In the genomic region with DNA sequence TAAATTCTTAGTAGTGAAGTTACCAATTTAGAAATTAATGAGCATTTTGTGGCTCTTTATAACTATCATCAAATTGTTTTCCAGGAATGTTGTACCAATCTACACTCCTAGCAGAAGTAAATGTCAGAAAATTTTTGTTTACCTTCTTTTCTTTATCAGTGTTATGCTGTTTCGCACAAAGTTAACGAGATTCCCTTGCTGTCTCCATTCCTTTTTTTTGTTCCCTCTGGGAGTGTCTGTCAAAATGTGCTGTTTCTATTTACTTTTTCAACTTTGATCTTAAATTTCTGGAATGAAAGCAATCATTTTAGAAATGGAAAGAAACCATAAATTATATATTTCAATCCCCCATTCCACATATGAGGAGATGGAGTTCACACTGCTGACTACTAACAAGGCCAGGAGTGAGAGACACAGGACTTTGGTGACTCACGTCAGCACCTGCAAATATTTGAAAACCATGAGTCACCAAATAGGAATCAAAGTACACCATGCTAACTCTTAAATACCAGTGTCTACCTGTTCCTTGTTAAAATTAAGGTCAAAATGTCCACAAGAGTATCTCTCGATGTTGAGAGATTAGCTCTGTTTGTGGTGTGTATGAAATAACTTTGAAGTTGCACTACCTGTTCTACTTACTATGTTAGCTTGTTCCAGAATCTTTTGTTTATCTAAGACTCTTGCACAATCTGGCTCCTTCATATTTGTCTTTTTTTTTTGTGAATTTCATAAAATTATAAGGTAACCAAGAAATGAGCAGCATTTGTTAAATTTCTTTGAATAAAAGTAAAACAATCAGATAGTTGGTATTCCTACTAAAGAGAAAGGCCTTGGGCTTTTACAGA, we compare ENCODE assay signal across 1 cellular context.
TF ChIP-seq lines count a peak whose summit lies in the region.

No MANE protein-coding gene starts in this region.

TF ChIP-seq in HepG2, 621 proteins besides CTCF, POLR2A, EP300 and RAD21 (continued from another document and continues in another):
- TF ChIP-seq, protein P1, sequence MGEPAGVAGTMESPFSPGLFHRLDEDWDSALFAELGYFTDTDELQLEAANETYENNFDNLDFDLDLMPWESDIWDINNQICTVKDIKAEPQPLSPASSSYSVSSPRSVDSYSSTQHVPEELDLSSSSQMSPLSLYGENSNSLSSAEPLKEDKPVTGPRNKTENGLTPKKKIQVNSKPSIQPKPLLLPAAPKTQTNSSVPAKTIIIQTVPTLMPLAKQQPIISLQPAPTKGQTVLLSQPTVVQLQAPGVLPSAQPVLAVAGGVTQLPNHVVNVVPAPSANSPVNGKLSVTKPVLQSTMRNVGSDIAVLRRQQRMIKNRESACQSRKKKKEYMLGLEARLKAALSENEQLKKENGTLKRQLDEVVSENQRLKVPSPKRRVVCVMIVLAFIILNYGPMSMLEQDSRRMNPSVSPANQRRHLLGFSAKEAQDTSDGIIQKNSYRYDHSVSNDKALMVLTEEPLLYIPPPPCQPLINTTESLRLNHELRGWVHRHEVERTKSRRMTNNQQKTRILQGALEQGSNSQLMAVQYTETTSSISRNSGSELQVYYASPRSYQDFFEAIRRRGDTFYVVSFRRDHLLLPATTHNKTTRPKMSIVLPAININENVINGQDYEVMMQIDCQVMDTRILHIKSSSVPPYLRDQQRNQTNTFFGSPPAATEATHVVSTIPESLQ (CRISPR knock-in tag; conservative IDR thresholded peaks at IDR 0.05) = no peak
- TF ChIP-seq ZNF709 (CRISPR knock-in tag; IDR thresholded peaks at IDR 0.05) (no peak), ZNF224 (CRISPR knock-in tag; IDR thresholded peaks at IDR 0.05) (no peak), KDM1A (CRISPR knock-in tag; IDR thresholded peaks at IDR 0.05) (0 out of 2 replicates have a peak, but pooled peaks have one; percentile 42), U2AF1 (optimal IDR thresholded peaks at IDR 0.05; ENCODE audit: low read depth, low read length) (no peak), THAP11 (CRISPR knock-in tag; IDR thresholded peaks at IDR 0.05) (peak; percentile 66), NCOA5 (CRISPR knock-in tag; IDR thresholded peaks at IDR 0.05) (no peak), RFXANK (CRISPR knock-in tag; IDR thresholded peaks at IDR 0.05) (no peak), ZNF235 (CRISPR knock-in tag; IDR thresholded peaks at IDR 0.05; ENCODE audit: borderline replicate concordance) (no peak), ARID2 (CRISPR knock-in tag; IDR thresholded peaks at IDR 0.05; ENCODE audit: borderline replicate concordance) (no peak), ZNF713 (CRISPR knock-in tag; IDR thresholded peaks at IDR 0.05) (no peak), YY1 (IDR thresholded peaks at IDR 0.05; ENCODE audit: insufficient read depth, insufficient replicate concordance, low read depth, low read length) (no peak), DR1 (CRISPR knock-in tag; IDR thresholded peaks at IDR 0.05) (no peak), SOX13 (IDR thresholded peaks at IDR 0.05) (peak; percentile 57), SOX13 (CRISPR knock-in tag; conservative IDR thresholded peaks at IDR 0.05 in 1 of 2, IDR thresholded peaks at IDR 0.05 in 1 of 2) (peak in 1 of 2 experiments; percentile 92; a peak in 2 of 4 replicates), HCFC1 (IDR thresholded peaks at IDR 0.05; ENCODE audit: low read depth, low read length) (no peak)
- TF ChIP-seq, protein P2, sequence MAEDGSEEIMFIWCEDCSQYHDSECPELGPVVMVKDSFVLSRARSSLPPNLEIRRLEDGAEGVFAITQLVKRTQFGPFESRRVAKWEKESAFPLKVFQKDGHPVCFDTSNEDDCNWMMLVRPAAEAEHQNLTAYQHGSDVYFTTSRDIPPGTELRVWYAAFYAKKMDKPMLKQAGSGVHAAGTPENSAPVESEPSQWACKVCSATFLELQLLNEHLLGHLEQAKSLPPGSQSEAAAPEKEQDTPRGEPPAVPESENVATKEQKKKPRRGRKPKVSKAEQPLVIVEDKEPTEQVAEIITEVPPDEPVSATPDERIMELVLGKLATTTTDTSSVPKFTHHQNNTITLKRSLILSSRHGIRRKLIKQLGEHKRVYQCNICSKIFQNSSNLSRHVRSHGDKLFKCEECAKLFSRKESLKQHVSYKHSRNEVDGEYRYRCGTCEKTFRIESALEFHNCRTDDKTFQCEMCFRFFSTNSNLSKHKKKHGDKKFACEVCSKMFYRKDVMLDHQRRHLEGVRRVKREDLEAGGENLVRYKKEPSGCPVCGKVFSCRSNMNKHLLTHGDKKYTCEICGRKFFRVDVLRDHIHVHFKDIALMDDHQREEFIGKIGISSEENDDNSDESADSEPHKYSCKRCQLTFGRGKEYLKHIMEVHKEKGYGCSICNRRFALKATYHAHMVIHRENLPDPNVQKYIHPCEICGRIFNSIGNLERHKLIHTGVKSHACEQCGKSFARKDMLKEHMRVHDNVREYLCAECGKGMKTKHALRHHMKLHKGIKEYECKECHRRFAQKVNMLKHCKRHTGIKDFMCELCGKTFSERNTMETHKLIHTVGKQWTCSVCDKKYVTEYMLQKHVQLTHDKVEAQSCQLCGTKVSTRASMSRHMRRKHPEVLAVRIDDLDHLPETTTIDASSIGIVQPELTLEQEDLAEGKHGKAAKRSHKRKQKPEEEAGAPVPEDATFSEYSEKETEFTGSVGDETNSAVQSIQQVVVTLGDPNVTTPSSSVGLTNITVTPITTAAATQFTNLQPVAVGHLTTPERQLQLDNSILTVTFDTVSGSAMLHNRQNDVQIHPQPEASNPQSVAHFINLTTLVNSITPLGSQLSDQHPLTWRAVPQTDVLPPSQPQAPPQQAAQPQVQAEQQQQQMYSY (CRISPR knock-in tag; IDR thresholded peaks at IDR 0.05) = no peak
- TF ChIP-seq, protein P3, sequence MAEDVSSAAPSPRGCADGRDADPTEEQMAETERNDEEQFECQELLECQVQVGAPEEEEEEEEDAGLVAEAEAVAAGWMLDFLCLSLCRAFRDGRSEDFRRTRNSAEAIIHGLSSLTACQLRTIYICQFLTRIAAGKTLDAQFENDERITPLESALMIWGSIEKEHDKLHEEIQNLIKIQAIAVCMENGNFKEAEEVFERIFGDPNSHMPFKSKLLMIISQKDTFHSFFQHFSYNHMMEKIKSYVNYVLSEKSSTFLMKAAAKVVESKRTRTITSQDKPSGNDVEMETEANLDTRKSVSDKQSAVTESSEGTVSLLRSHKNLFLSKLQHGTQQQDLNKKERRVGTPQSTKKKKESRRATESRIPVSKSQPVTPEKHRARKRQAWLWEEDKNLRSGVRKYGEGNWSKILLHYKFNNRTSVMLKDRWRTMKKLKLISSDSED (CRISPR knock-in tag; IDR thresholded peaks at IDR 0.05) = no peak
- TF ChIP-seq, protein P4, sequence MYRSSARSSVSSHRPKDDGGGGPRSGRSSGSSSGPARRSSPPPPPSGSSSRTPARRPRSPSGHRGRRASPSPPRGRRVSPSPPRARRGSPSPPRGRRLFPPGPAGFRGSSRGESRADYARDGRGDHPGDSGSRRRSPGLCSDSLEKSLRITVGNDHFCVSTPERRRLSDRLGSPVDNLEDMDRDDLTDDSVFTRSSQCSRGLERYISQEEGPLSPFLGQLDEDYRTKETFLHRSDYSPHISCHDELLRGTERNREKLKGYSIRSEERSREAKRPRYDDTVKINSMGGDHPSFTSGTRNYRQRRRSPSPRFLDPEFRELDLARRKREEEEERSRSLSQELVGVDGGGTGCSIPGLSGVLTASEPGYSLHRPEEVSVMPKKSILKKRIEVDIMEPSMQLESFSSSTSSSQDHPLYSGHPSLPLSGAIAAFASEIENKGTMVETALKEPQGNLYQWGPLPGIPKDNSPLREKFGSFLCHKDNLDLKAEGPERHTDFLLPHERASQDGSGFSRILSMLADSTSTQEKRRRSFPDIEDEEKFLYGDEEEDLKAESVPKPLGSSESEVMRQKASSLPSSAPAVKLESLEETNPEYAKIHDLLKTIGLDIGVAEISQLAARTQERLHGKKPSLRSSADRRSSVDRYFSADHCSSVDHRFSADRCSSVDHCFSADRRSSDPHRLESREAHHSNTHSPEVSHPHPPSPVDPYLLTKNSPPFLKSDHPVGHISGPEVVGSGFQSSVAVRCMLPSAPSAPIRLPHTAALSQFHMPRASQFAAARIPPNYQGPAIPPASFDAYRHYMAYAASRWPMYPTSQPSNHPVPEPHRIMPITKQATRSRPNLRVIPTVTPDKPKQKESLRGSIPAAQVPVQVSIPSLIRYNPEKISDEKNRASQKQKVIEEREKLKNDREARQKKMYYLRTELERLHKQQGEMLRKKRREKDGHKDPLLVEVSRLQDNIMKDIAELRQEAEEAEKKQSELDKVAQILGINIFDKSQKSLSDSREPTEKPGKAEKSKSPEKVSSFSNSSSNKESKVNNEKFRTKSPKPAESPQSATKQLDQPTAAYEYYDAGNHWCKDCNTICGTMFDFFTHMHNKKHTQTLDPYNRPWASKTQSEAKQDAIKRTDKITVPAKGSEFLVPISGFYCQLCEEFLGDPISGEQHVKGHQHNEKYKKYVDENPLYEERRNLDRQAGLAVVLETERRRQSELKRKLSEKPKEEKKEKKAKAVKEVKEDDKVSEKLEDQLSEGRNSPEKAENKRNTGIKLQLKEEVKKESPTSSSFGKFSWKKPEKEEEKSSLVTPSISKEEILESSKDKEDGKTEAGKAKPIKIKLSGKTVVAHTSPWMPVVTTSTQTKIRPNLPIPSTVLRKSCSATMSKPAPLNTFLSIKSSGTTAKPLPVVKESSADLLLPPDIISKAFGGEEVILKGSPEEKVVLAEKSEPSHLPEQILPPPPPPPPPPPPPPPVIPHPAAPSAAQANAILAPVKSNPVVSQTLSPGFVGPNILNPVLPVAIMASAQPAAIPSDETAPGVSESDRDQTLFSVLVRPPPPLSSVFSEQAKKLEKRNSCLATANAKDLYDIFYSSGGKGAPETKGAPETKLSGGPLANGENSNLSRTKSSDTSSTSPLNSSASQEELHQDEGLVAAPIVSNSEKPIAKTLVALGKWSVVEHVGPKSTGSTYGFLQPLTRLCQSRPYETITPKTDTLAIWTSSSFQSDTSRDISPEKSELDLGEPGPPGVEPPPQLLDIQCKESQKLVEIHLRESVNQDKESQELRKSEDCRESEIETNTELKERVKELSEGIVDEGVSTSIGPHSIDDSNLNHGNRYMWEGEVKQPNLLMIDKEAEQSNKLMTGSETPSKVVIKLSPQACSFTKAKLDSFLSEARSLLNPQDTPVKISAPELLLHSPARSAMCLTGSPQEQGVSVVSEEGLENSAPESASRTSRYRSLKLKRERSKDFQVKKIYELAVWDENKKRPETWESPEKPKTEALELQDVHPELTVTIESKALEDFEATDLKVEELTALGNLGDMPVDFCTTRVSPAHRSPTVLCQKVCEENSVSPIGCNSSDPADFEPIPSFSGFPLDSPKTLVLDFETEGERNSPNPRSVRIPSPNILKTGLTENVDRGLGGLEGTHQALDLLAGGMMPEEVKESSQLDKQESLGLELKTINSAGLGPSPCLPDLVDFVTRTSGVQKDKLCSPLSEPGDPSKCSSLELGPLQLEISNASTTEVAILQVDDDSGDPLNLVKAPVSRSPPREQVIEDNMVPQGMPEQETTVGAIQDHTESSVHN (CRISPR knock-in tag; IDR thresholded peaks at IDR 0.05) = no peak
- TF ChIP-seq, protein P5, sequence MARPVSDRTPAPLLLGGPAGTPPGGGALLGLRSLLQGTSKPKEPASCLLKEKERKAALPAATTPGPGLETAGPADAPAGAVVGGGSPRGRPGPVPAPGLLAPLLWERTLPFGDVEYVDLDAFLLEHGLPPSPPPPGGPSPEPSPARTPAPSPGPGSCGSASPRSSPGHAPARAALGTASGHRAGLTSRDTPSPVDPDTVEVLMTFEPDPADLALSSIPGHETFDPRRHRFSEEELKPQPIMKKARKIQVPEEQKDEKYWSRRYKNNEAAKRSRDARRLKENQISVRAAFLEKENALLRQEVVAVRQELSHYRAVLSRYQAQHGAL (CRISPR knock-in tag; IDR thresholded peaks at IDR 0.05; ENCODE audit: not compliant biosample characterization) = no peak
- TF ChIP-seq, protein P6, sequence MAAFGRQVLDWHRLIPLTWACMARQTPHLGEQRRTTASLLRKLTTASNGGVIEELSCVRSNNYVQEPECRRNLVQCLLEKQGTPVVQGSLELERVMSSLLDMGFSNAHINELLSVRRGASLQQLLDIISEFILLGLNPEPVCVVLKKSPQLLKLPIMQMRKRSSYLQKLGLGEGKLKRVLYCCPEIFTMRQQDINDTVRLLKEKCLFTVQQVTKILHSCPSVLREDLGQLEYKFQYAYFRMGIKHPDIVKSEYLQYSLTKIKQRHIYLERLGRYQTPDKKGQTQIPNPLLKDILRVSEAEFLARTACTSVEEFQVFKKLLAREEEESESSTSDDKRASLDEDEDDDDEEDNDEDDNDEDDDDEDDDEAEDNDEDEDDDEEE (CRISPR knock-in tag; IDR thresholded peaks at IDR 0.05) = no peak
- TF ChIP-seq, protein P7, sequence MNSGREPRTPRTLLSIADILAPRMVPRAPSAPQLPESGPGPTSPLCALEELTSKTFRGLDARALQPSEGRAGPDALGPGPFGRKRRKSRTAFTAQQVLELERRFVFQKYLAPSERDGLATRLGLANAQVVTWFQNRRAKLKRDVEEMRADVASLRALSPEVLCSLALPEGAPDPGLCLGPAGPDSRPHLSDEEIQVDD (CRISPR knock-in tag; IDR thresholded peaks at IDR 0.05; ENCODE audit: borderline replicate concordance) = no peak
- TF ChIP-seq, protein P8, sequence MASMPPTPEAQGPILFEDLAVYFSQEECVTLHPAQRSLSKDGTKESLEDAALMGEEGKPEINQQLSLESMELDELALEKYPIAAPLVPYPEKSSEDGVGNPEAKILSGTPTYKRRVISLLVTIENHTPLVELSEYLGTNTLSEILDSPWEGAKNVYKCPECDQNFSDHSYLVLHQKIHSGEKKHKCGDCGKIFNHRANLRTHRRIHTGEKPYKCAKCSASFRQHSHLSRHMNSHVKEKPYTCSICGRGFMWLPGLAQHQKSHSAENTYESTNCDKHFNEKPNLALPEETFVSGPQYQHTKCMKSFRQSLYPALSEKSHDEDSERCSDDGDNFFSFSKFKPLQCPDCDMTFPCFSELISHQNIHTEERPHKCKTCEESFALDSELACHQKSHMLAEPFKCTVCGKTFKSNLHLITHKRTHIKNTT (CRISPR knock-in tag; IDR thresholded peaks at IDR 0.05) = no peak
- TF ChIP-seq, protein P9, sequence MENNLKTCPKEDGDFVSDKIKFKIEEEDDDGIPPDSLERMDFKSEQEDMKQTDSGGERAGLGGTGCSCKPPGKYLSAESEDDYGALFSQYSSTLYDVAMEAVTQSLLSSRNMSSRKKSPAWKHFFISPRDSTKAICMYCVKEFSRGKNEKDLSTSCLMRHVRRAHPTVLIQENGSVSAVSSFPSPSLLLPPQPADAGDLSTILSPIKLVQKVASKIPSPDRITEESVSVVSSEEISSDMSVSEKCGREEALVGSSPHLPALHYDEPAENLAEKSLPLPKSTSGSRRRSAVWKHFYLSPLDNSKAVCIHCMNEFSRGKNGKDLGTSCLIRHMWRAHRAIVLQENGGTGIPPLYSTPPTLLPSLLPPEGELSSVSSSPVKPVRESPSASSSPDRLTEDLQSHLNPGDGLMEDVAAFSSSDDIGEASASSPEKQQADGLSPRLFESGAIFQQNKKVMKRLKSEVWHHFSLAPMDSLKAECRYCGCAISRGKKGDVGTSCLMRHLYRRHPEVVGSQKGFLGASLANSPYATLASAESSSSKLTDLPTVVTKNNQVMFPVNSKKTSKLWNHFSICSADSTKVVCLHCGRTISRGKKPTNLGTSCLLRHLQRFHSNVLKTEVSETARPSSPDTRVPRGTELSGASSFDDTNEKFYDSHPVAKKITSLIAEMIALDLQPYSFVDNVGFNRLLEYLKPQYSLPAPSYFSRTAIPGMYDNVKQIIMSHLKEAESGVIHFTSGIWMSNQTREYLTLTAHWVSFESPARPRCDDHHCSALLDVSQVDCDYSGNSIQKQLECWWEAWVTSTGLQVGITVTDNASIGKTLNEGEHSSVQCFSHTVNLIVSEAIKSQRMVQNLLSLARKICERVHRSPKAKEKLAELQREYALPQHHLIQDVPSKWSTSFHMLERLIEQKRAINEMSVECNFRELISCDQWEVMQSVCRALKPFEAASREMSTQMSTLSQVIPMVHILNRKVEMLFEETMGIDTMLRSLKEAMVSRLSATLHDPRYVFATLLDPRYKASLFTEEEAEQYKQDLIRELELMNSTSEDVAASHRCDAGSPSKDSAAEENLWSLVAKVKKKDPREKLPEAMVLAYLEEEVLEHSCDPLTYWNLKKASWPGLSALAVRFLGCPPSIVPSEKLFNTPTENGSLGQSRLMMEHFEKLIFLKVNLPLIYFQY (CRISPR knock-in tag; IDR thresholded peaks at IDR 0.05; ENCODE audit: borderline replicate concordance) = peak; percentile 45; the same call in 1 of the 2 replicates
